ENCODE assay signal across 8 cellular contexts in genomic region chr12:26114720-26115406, GRCh38. TPM values are rescaled to one million over a fixed set of nuclear protein-coding genes. Genes with fewer than 3 reads are reported as not detected.
DNase-seq lines count a peak whose midpoint lies in the region; ATAC-seq and TF ChIP-seq lines count a peak whose summit lies in the region.

No MANE protein-coding gene starts in this region.

- H3K4me3 ChIP-seq in lung, result no peak overlapping the region

- BruUV-seq in MCF 10A (replicated peaks; lab: Mats Ljungman, UMichigan), result TSS peak; percentile 21

- peak overlapping the region; percentile 54 for H3K4me3 Mint-ChIP-seq in activated naive CD4-positive, alpha-beta T cell treated with anti-CD3 and anti-CD28 coated beads, Interleukin-2, amount 10 ng/mL, durations not matched to agents 7 days and 5 days
- H3K4me3 Mint-ChIP-seq in MCF 10A (ENCODE audit: unreplicated experiment) (peak overlapping the region; percentile 72), type B pancreatic cell (peak overlapping the region; percentile 84)

- WGBS in lung, 2 donors, result 51 to 61% methylated on average over 13 of the region's 13 CpGs

- no peaks in the 10 kb centered on the region for H3K27me3 ChIP-seq in lung (ENCODE audit: control insufficient read depth, insufficient read depth)

- DNase-seq in activated naive CD4-positive, alpha-beta T cell treated with anti-CD3 and anti-CD28 coated beads, Interleukin-2, amount 10 ng/mL, durations not matched to agents 7 days and 5 days, result no peak
- no peak for DNase-seq in activated naive CD4-positive, alpha-beta T cell treated with anti-CD3 and anti-CD28 coated beads, Interleukin-2, amount 50 U/mL, for 72 hours (ENCODE audit: low spot score in 2 of 2)
- DNase-seq in MCF 10A (ENCODE audit: unreplicated experiment) (no peak), lung (ENCODE audit: low spot score) (no peak), type B pancreatic cell (ENCODE audit: extremely low spot score, unreplicated experiment) (no peak)

- H3K4me1 Mint-ChIP-seq in activated naive CD4-positive, alpha-beta T cell treated with anti-CD3 and anti-CD28 coated beads, Interleukin-2, amount 10 ng/mL, durations not matched to agents 7 days and 5 days, result peaks cover 7% of the 10 kb centered on the region
- peaks cover 27% of the 10 kb centered on the region for H3K4me1 Mint-ChIP-seq in MCF 10A (ENCODE audit: insufficient read depth, unreplicated experiment)
- peaks cover 17% of the 10 kb centered on the region for H3K4me1 Mint-ChIP-seq in type B pancreatic cell (ENCODE audit: unreplicated experiment)

- POLR2A ChIA-PET in MCF 10A (lab: Yijun Ruan, JAX), result interaction anchor here (0.9 to 4.0 kb wide), 6 partner anchors 10 to 736 kb away, joined by 3 to 17 read pairs (median 3); partner anchors contain the start of gene BHLHE41

- H3K9me3 Mint-ChIP-seq in activated naive CD4-positive, alpha-beta T cell treated with anti-CD3 and anti-CD28 coated beads, Interleukin-2, amount 10 ng/mL, durations not matched to agents 7 days and 5 days, result no peaks in the 10 kb centered on the region
- no peaks in the 10 kb centered on the region for H3K9me3 Mint-ChIP-seq in activated naive CD4-positive, alpha-beta T cell treated with anti-CD3 and anti-CD28 coated beads, Interleukin-2, amount 50 U/mL, for 72 hours
- no peaks in the 10 kb centered on the region for H3K9me3 Mint-ChIP-seq in MCF 10A (ENCODE audit: unreplicated experiment)
- no peaks in the 10 kb centered on the region for H3K9me3 Mint-ChIP-seq in type B pancreatic cell

- CTCF ChIA-PET in activated naive CD4-positive, alpha-beta T cell treated with anti-CD3 and anti-CD28 coated beads, Interleukin-2, amount 10 ng/mL, durations not matched to agents 7 days and 5 days (lab: Charles Lee), result interaction anchor here (0.6 to 1.0 kb wide), 3 partner anchors 9 to 587 kb away, joined by 3 read pairs; no protein-coding TSS in a partner anchor
- CTCF ChIA-PET in MCF 10A (lab: Yijun Ruan, JAX), result interaction anchor here (0.5 to 3.0 kb wide), 9 partner anchors 12 to 731 kb away, joined by 3 to 14 read pairs (median 3); no protein-coding TSS in a partner anchor

- TF ChIP-seq CTCF in MCF 10A (IDR thresholded peaks at IDR 0.05; ENCODE audit: unreplicated experiment) (no peak), lung (IDR thresholded peaks at IDR 0.05; ENCODE audit: control extremely low read depth, extremely low read depth) (no peak), type B pancreatic cell (conservative IDR thresholded peaks at IDR 0.05) (no peak)

- intact Hi-C loops in MCF 10A (cut with micrococcal nuclease), result loop anchor here (2.0 to 10.0 kb wide), 3 partner anchors 18 to 900 kb away; partner anchors contain the start of gene TM7SF3

- peaks cover 0 to 4% of the 10 kb centered on the region in 2 donors for H3K4me1 ChIP-seq in lung (ENCODE audit: control insufficient read depth in 2 of 2, insufficient read depth in 2 of 2, low read length in 2 of 2)

- H3K36me3 ChIP-seq in lung (ENCODE audit: control insufficient read depth in 2 of 2, insufficient read depth in 2 of 2, low read length in 2 of 2), result no peaks in the 10 kb centered on the region

- peak overlapping the region; percentile 82 to 96 for H3K27ac ChIP-seq in lung (ENCODE audit: low read depth in 1 of 2, low read length in 1 of 2)

- TF ChIP-seq POLR2A in GM18505 (IDR thresholded peaks at IDR 0.05; ENCODE audit: borderline replicate concordance, extremely low read depth, insufficient read depth, insufficient read length), result no peak

- peaks cover 72% of the 10 kb centered on the region for H3K27me3 Mint-ChIP-seq in activated naive CD4-positive, alpha-beta T cell treated with anti-CD3 and anti-CD28 coated beads, Interleukin-2, amount 10 ng/mL, durations not matched to agents 7 days and 5 days
- no peaks in the 10 kb centered on the region for H3K27me3 Mint-ChIP-seq in MCF 10A (ENCODE audit: insufficient read depth, unreplicated experiment)
- H3K27me3 Mint-ChIP-seq in type B pancreatic cell, result peaks cover 51% of the 10 kb centered on the region

- H3K27ac Mint-ChIP-seq in activated naive CD4-positive, alpha-beta T cell treated with anti-CD3 and anti-CD28 coated beads, Interleukin-2, amount 10 ng/mL, durations not matched to agents 7 days and 5 days, result no peak overlapping the region
- no peak overlapping the region for H3K27ac Mint-ChIP-seq in activated naive CD4-positive, alpha-beta T cell treated with anti-CD3 and anti-CD28 coated beads, Interleukin-2, amount 50 U/mL, for 72 hours
- H3K27ac Mint-ChIP-seq in MCF 10A (ENCODE audit: low read depth, unreplicated experiment), result peak overlapping the region; percentile 89
- peak overlapping the region; percentile 94 for H3K27ac Mint-ChIP-seq in type B pancreatic cell

- no peak for ATAC-seq in activated naive CD4-positive, alpha-beta T cell treated with anti-CD3 and anti-CD28 coated beads, Interleukin-2, amount 50 U/mL, for 72 hours
- ATAC-seq in lung (ENCODE audit: insufficient read depth, low FRiP score) (no peak), GM18861 (IDR thresholded peaks at IDR 0.05; ENCODE audit: unreplicated experiment) (no peak), GM18505 (IDR thresholded peaks at IDR 0.05; ENCODE audit: unreplicated experiment) (no peak), HG03045 (IDR thresholded peaks at IDR 0.05; ENCODE audit: unreplicated experiment) (no peak)

- no peaks in the 10 kb centered on the region for H3K36me3 Mint-ChIP-seq in activated naive CD4-positive, alpha-beta T cell treated with anti-CD3 and anti-CD28 coated beads, Interleukin-2, amount 10 ng/mL, durations not matched to agents 7 days and 5 days
- no peaks in the 10 kb centered on the region for H3K36me3 Mint-ChIP-seq in activated naive CD4-positive, alpha-beta T cell treated with anti-CD3 and anti-CD28 coated beads, Interleukin-2, amount 50 U/mL, for 72 hours
- H3K36me3 Mint-ChIP-seq in MCF 10A (ENCODE audit: insufficient read depth, unreplicated experiment), result no peaks in the 10 kb centered on the region
- no peaks in the 10 kb centered on the region for H3K36me3 Mint-ChIP-seq in type B pancreatic cell

- H3K9me3 ChIP-seq in lung (ENCODE audit: control insufficient read depth in 2 of 2, insufficient read depth in 1 of 2, low read length in 1 of 2), result no peaks in the 10 kb centered on the region

RNA-seq across cellular contexts. Expression of gene BHLHE41, which starts 10.0 kb away (rescaled TPM):
- total RNA-seq in activated naive CD4-positive, alpha-beta T cell treated with anti-CD3 and anti-CD28 coated beads, Interleukin-2, amount 50 U/mL, for 72 hours, result not detected
- total RNA-seq in MCF 10A (2022) (1.1 and 3.4 TPM in 2 replicates), lung (10 to 100 TPM in 1 of 2 donors, 1 to 10 TPM in 1; 1.7 to 39.0 TPM), type B pancreatic cell (ENCODE audit: low replicate concordance) (5.8 and 12.5 TPM in 2 replicates)
- 10 to 100 TPM in 1 of 2 donors, 1 to 10 TPM in 1; 2.7 to 10.7 TPM for polyA plus RNA-seq in lung

Comparison
In these comparisons a context has a peak if more than half of its experiments do, and no peak if none do; other contexts are left out.
1. H3K27ac Mint-ChIP-seq: peak in MCF 10A (single experiment) and type B pancreatic cell (single experiment); none in activated naive CD4-positive, alpha-beta T cell treated with anti-CD3 and anti-CD28 coated beads, Interleukin-2, amount 10 ng/mL, durations not matched to agents 7 days and 5 days (single experiment) and activated naive CD4-positive, alpha-beta T cell treated with anti-CD3 and anti-CD28 coated beads, Interleukin-2, amount 50 U/mL, for 72 hours (0 of 2).
2. Peak in every context shown above with its lines, with median percentiles within 50 percentile points of each other: H3K4me3 Mint-ChIP-seq.